ENCODE assay signal across 1 cellular context in the genomic region with DNA sequence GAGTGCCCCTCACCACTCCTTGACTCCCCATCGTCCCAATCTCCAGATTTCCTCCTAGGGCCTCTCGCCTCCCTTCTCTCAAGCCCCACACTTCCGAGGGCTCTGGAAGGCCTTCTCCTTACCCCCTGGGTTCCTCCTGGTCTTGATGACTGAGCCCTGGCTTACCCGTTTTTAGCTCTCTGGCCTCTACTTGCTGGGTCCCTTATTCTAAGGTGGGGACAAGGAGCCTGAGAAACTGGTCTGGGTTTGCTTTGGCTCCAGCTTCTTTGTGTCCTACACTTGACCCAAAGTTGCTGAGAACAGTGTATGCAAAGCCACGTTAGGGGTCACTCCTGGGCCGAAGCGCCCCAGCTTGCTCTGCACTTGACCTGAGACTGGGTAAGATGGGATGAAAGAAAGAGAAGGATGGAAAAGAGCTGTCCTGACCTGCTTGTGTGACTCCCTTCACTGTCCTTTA.
TF ChIP-seq lines count a peak whose summit lies in the region.

No MANE protein-coding gene starts in this region.

TF ChIP-seq in WTC11, 78 proteins besides CTCF, POLR2A, EP300 and RAD21 (continued from another document):
- TF ChIP-seq FOXP4 (CRISPR knock-in tag; IDR thresholded peaks at IDR 0.05): no peak
- TF ChIP-seq, protein P1, sequence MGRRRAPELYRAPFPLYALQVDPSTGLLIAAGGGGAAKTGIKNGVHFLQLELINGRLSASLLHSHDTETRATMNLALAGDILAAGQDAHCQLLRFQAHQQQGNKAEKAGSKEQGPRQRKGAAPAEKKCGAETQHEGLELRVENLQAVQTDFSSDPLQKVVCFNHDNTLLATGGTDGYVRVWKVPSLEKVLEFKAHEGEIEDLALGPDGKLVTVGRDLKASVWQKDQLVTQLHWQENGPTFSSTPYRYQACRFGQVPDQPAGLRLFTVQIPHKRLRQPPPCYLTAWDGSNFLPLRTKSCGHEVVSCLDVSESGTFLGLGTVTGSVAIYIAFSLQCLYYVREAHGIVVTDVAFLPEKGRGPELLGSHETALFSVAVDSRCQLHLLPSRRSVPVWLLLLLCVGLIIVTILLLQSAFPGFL (CRISPR knock-in tag; IDR thresholded peaks at IDR 0.05; ENCODE audit: borderline replicate concordance): no peak
- TF ChIP-seq PRDM15 (CRISPR knock-in tag; IDR thresholded peaks at IDR 0.05): no peak
- TF ChIP-seq ESRRA (CRISPR knock-in tag; IDR thresholded peaks at IDR 0.05; ENCODE audit: borderline replicate concordance): no peak
- no peak for TF ChIP-seq ATF3 (CRISPR knock-in tag; conservative IDR thresholded peaks at IDR 0.05)
